ENCODE assay signal across 29 cellular contexts in genomic region chr11:78472905-78473304, GRCh38.
"Had no signal": no experiment of that assay in that cellular context is flagged by ENCODE, and none has a peak within 500 bp of the region (broad histone marks: within the 10 kb centered on the region; RNA-seq: fewer than 3 reads in every experiment).

No MANE protein-coding gene starts in this region.

- DNase-seq: naive thymus-derived CD8-positive, alpha-beta T cell; occipital lobe; ovary; posterior cingulate gyrus; psoas muscle; right cardiac atrium; spleen; stimulated activated CD4-positive, alpha-beta T cell treated with anti-CD3 and anti-CD28 coated beads, Interleukin-12 subunit alpha, Interleukin-12 subunit beta, amount 100 ng/mL, for 4 hours; stimulated activated CD4-positive, alpha-beta T cell treated with anti-CD3 and anti-CD28 coated beads, Interleukin-1b, Interleukin-23, amount 100 ng/mL, for 48 hours; stimulated activated CD4-positive, alpha-beta T cell treated with anti-CD3 and anti-CD28 coated beads, Interleukin-4, amount 100 ng/mL, for 1 hour; stimulated activated CD4-positive, alpha-beta T cell treated with anti-CD3 and anti-CD28 coated beads, Interleukin-4, amount 100 ng/mL, for 4 hours; stimulated activated CD8-positive, alpha-beta memory T cell treated with anti-CD3 and anti-CD28 coated beads, Interleukin-4, amount 100 ng/mL, for 48 hours; stimulated activated naive B cell treated with anti-CD40 and anti-IgM and Interleukin-4, amounts not matched to agents 10 μg/mL and 1 μg/mL and 100 μg/mL, for 72 hours; stimulated activated naive CD4-positive, alpha-beta T cell treated with Interleukin-2 at 50 U/mL for 16 hours; stomach; thyroid gland; trophoblast cell; upper lobe of left lung had no signal

- H3K27ac ChIP-seq: neural progenitor cell, ovary, parathyroid adenoma, psoas muscle, skin epidermis, spleen, stomach, thoracic aorta, thyroid gland, tibial nerve, upper lobe of left lung, vagina had no signal

- H3K4me1 ChIP-seq: neural progenitor cell, parathyroid adenoma, psoas muscle, thyroid gland, tibial nerve, upper lobe of left lung, vagina had no signal

- H3K79me2 ChIP-seq: parathyroid adenoma had no signal

- H3K27me3 Mint-ChIP-seq: naive thymus-derived CD8-positive, alpha-beta T cell; natural killer cell treated with Interleukin-12 subunit alpha and Interleukin-12 subunit beta and Interleukin-15 and Interleukin-18, amount 100 ng/mL, for 72 hours; stimulated activated naive B cell treated with anti-CD40 and anti-IgM and Interleukin-4, amounts not matched to agents 10 μg/mL and 1 μg/mL and 100 μg/mL, for 72 hours; stimulated activated naive CD8-positive, alpha-beta T cell treated with anti-CD3 and anti-CD28 coated beads, Interleukin-15, Interleukin-2, amounts not matched to agents 100 ng/mL and 50 ng/mL, for 24 hours had no signal

- H3K9me3 ChIP-seq: ovary, psoas muscle, stomach, thoracic aorta, thyroid gland, tibial nerve, upper lobe of left lung, vagina had no signal

- H3K4me2 ChIP-seq: neural progenitor cell, smooth muscle cell had no signal

- H3K27ac Mint-ChIP-seq: naive thymus-derived CD8-positive, alpha-beta T cell; natural killer cell treated with Interleukin-12 subunit alpha and Interleukin-12 subunit beta and Interleukin-15 and Interleukin-18, amount 100 ng/mL, for 72 hours; neural progenitor cell; stimulated activated naive B cell treated with anti-CD40 and anti-IgM and Interleukin-4, amounts not matched to agents 10 μg/mL and 1 μg/mL and 100 μg/mL, for 72 hours; stimulated activated naive CD8-positive, alpha-beta T cell treated with anti-CD3 and anti-CD28 coated beads, Interleukin-15, Interleukin-2, amounts not matched to agents 100 ng/mL and 50 ng/mL, for 24 hours had no signal

- H2AFZ ChIP-seq: neural progenitor cell, parathyroid adenoma had no signal

- H3K27me3 ChIP-seq: neural progenitor cell, ovary, spleen, stomach, thyroid gland, tibial nerve, upper lobe of left lung, vagina had no signal

- H3K36me3 ChIP-seq: neural progenitor cell, ovary, stomach, thoracic aorta, thyroid gland had no signal

- H3K9ac ChIP-seq: neural progenitor cell, parathyroid adenoma had no signal

- H3K4me3 ChIP-seq: neural progenitor cell, ovary, psoas muscle, skin epidermis, smooth muscle cell, spleen, stomach, thoracic aorta, thyroid gland, tibial nerve, upper lobe of left lung, vagina had no signal

- FAIRE-seq: urothelium cell line had no signal

- ATAC-seq: naive thymus-derived CD8-positive, alpha-beta T cell; natural killer cell treated with Interleukin-12 subunit alpha and Interleukin-12 subunit beta and Interleukin-15 and Interleukin-18, amount 100 ng/mL, for 72 hours; psoas muscle; right cardiac atrium; sciatic nerve; stimulated activated naive B cell treated with anti-CD40 and anti-IgM and Interleukin-4, amounts not matched to agents 10 μg/mL and 1 μg/mL and 100 μg/mL, for 72 hours had no signal

- H3K4me3 Mint-ChIP-seq: naive thymus-derived CD8-positive, alpha-beta T cell; natural killer cell treated with Interleukin-12 subunit alpha and Interleukin-12 subunit beta and Interleukin-15 and Interleukin-18, amount 100 ng/mL, for 72 hours; neural progenitor cell; stimulated activated naive B cell treated with anti-CD40 and anti-IgM and Interleukin-4, amounts not matched to agents 10 μg/mL and 1 μg/mL and 100 μg/mL, for 72 hours; stimulated activated naive CD8-positive, alpha-beta T cell treated with anti-CD3 and anti-CD28 coated beads, Interleukin-15, Interleukin-2, amounts not matched to agents 100 ng/mL and 50 ng/mL, for 24 hours had no signal

- H3K9me3 Mint-ChIP-seq: natural killer cell treated with Interleukin-12 subunit alpha and Interleukin-12 subunit beta and Interleukin-15 and Interleukin-18, amount 100 ng/mL, for 72 hours; neural progenitor cell; stimulated activated naive B cell treated with anti-CD40 and anti-IgM and Interleukin-4, amounts not matched to agents 10 μg/mL and 1 μg/mL and 100 μg/mL, for 72 hours had no signal
